ENCODE assay signal across 10 cellular contexts in the genomic region with DNA sequence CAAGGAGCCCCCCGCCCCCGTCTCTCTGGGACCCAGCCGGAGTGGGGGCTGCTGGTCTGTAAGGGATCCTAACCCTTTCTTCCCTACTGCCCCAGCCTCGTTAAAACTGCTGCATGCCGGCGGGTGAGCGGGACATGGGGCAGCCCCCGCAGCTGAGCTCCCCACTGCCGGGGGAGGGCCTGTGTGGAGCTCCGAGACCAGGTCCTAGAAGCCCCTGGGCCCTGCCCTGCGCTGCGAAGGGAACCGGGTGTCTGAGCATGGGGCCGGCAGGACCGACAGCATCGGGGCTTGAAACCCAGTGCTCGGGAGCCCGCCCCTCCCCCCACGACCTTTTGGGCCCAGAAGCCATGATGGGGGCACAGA. TPM values are rescaled to one million over a fixed set of nuclear protein-coding genes. Genes with fewer than 3 reads are reported as not detected.
DNase-seq lines count a peak whose midpoint lies in the region; ATAC-seq, FAIRE-seq and TF ChIP-seq lines count a peak whose summit lies in the region.
"Had no signal": no experiment of that assay in that cellular context is flagged by ENCODE, and none has a peak within 500 bp of the region (broad histone marks: within the 10 kb centered on the region; RNA-seq: fewer than 3 reads in every experiment).

No MANE protein-coding gene starts in this region.

- POLR2A ChIA-PET in OCI-LY7 (lab: Charles Lee): interaction anchor here (0.6 kb wide), 1 partner anchor 44 kb away, joined by 3 read pairs; no protein-coding TSS in a partner anchor

- no peak overlapping the region for H2AFZ ChIP-seq in OCI-LY7 (ENCODE audit: low read length)

- no peak overlapping the region for H3K27ac Mint-ChIP-seq in T-helper 2 cell treated with Interferon-gamma antibody and Interleukin-4, amounts not matched to agents 5 μg/mL and 100 μg/mL, for 36 hours

- H3K9me3 ChIP-seq in ascending aorta (no peaks in the 10 kb centered on the region), iPS-20b (ENCODE audit: insufficient read depth, low read depth, low read length) (no peaks in the 10 kb centered on the region), OCI-LY7 (ENCODE audit: low read length) (no peaks in the 10 kb centered on the region)

- H3K4me1 Mint-ChIP-seq in T-helper 2 cell treated with Interferon-gamma antibody and Interleukin-4, amounts not matched to agents 5 μg/mL and 100 μg/mL, for 36 hours (ENCODE audit: low read depth): peaks cover 2% of the 10 kb centered on the region

- H4K20me1 ChIP-seq in OCI-LY7 (ENCODE audit: insufficient read depth, low read length): no peaks in the 10 kb centered on the region

- DNase-seq in GM12892 (ENCODE audit: insufficient read length) (peak; percentile 19), ascending aorta (ENCODE audit: low spot score in 2 of 2) (peak in 1 of 2 donors; percentile 72), OCI-LY7 (ENCODE audit: low spot score) (no peak)
- DNase-seq in T-helper 2 cell treated with Interferon-gamma antibody and Interleukin-4, amounts not matched to agents 5 μg/mL and 100 μg/mL, for 36 hours (ENCODE audit: low spot score): no peak
- DNase-seq: activated CD4-positive, alpha-beta T cell treated with anti-CD3 and anti-CD28 coated beads for 1 hour had no signal

- no peaks in the 10 kb centered on the region for H3K9me2 ChIP-seq in OCI-LY7 (ENCODE audit: insufficient read depth, low read length)

- peaks cover 31% of the 10 kb centered on the region for H3K27me3 Mint-ChIP-seq in T-helper 2 cell treated with Interferon-gamma antibody and Interleukin-4, amounts not matched to agents 5 μg/mL and 100 μg/mL, for 36 hours (ENCODE audit: low read depth)
- H3K27me3 Mint-ChIP-seq: brain had no signal

- H3K9me3 Mint-ChIP-seq in T-helper 2 cell treated with Interferon-gamma antibody and Interleukin-4, amounts not matched to agents 5 μg/mL and 100 μg/mL, for 36 hours: no peaks in the 10 kb centered on the region

- H3K79me2 ChIP-seq in OCI-LY7 (ENCODE audit: insufficient read depth, low read depth, low read length): no peaks in the 10 kb centered on the region

- no peak for FAIRE-seq in GM12892 (lab: Jason Lieb, UNC)

- H3K36me3 ChIP-seq in ascending aorta (no peaks in the 10 kb centered on the region), iPS-20b (ENCODE audit: insufficient read depth, low read depth, low read length) (no peaks in the 10 kb centered on the region), OCI-LY7 (ENCODE audit: insufficient read depth, low read length) (no peaks in the 10 kb centered on the region)

- H3K27ac ChIP-seq in ascending aorta (peak overlapping the region; percentile 98 to 99), iPS-20b (ENCODE audit: low read length) (no peak overlapping the region), skin epidermis (peak overlapping the region; percentile 6 to 96 (median 87)), OCI-LY7 (ENCODE audit: low read depth, low read length, poor library complexity, severe bottlenecking) (no peak overlapping the region)

- intact Hi-C loops in ascending aorta (cut with DNase I): loop anchor here (10.0 kb wide), 1 partner anchor 312 kb away; the partner anchor contains the start of genes MCM3AP and YBEY
- intact Hi-C loops in OCI-LY7 (cut with micrococcal nuclease; ENCODE audit: unreplicated experiment): no loop called here

- H3K4me3 ChIP-seq in ascending aorta: peak overlapping the region; percentile 39 to 75
- peak overlapping the region; percentile 75; the same call in 1 of the 2 replicates for H3K4me3 ChIP-seq in iPS-20b (ENCODE audit: low read length)
- H3K4me3 ChIP-seq in skin epidermis: peak overlapping the region in 3 of 7 experiments; percentile 37 to 47 (median 46)
- no peak overlapping the region for H3K4me3 ChIP-seq in OCI-LY7 (ENCODE audit: low read depth, low read length, poor library complexity, severe bottlenecking)

- H3K9ac ChIP-seq in iPS-20b (ENCODE audit: low read depth, low read length): peak overlapping the region; percentile 45; the same call in 1 of the 2 replicates

- H3K4me3 Mint-ChIP-seq in T-helper 2 cell treated with Interferon-gamma antibody and Interleukin-4, amounts not matched to agents 5 μg/mL and 100 μg/mL, for 36 hours: no peak overlapping the region

- CTCF ChIA-PET in OCI-LY7 (lab: Charles Lee; ENCODE audit: unreplicated experiment): no interaction called here

- H3K36me3 Mint-ChIP-seq in T-helper 2 cell treated with Interferon-gamma antibody and Interleukin-4, amounts not matched to agents 5 μg/mL and 100 μg/mL, for 36 hours (ENCODE audit: low read depth): no peaks in the 10 kb centered on the region
- H3K36me3 Mint-ChIP-seq: brain had no signal

- TF ChIP-seq CTCF in ascending aorta (IDR thresholded peaks at IDR 0.05): no peak
- no peak for TF ChIP-seq CTCF in OCI-LY7 (conservative IDR thresholded peaks at IDR 0.05; ENCODE audit: low read length)

- H3K27me3 ChIP-seq in ascending aorta: no peaks in the 10 kb centered on the region
- H3K27me3 ChIP-seq in iPS-20b (ENCODE audit: insufficient read depth, low read length): peaks cover 58% of the 10 kb centered on the region

- peaks cover 33 to 41% of the 10 kb centered on the region in 2 donors for H3K4me1 ChIP-seq in ascending aorta
- H3K4me1 ChIP-seq in iPS-20b (ENCODE audit: insufficient read depth, low read length): peaks cover 10% of the 10 kb centered on the region; the same call in 1 of the 2 replicates
- H3K4me1 ChIP-seq in OCI-LY7 (ENCODE audit: insufficient read depth, low read length, poor library complexity, severe bottlenecking): no peaks in the 10 kb centered on the region

- BruUV-seq in OCI-LY7 (replicated peaks; lab: Mats Ljungman, UMichigan): no TSS peak

- ATAC-seq in HG02798 (IDR thresholded peaks at IDR 0.05; ENCODE audit: poor library complexity, unreplicated experiment) (no peak), HG02870 (IDR thresholded peaks at IDR 0.05; ENCODE audit: unreplicated experiment) (no peak)

- H3K4me2 ChIP-seq in OCI-LY7 (ENCODE audit: low read length): no peak overlapping the region

- TF ChIP-seq POLR2A in GM12892 (IDR thresholded peaks at IDR 0.05; ENCODE audit: low read depth, low read length): no peak

RNA-seq across cellular contexts. Expression of gene COL6A1, which starts 9.2 kb away (rescaled TPM):
- polyA plus RNA-seq in GM12892 (2012; ENCODE audit: missing spikeins): not detected
- total RNA-seq in ascending aorta (1,564 TPM), OCI-LY7 (2022) (not detected in 2 replicates)
- total RNA-seq in OCI-LY7 (2014; rRNA removed; shearing (Covaris generic)): not detected in 2 replicates

Comparison
In these comparisons a context has a peak if more than half of its experiments do, and no peak if none do; other contexts are left out.
1. H3K27ac ChIP-seq: peak in ascending aorta (2 of 2) and skin epidermis (21 of 21); none in iPS-20b (single experiment) and OCI-LY7 (single experiment).
2. RNA of gene COL6A1, which starts 9.2 kb away (total RNA-seq): 1,564 TPM in ascending aorta (single experiment); not detected in OCI-LY7; every median in the first group is over 1,000 times any median in the second.